In the genomic region with DNA sequence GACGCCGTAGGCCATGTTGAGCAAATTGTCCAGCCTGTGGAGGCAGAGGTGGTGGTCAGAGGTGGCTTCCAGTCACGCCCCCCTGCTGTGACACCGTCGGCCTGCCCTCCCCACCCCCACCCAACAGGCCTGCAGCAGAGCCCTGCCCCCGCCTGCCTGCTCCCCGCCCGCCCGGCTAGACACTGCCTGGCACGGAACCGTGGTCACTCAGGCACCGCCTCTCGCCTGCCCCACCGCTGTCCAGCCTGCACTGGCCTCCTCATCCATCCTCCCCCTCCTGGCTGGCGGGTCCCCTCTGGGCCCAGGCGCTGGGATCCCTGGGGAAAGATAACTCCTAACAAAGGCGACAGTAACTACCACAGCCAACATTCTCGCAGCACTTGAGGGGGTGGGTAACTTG, we compare ENCODE assay signal across 29 cellular contexts. TPM values are rescaled to one million over a fixed set of nuclear protein-coding genes. Genes with fewer than 3 reads are reported as not detected.
DNase-seq lines count a peak whose midpoint lies in the region; ATAC-seq, FAIRE-seq and TF ChIP-seq lines count a peak whose summit lies in the region.
"Had no signal": no experiment of that assay in that cellular context is flagged by ENCODE, and none has a peak within 500 bp of the region (broad histone marks: within the 10 kb centered on the region; RNA-seq: fewer than 3 reads in every experiment).

No MANE protein-coding gene starts in this region.

- H4K5ac ChIP-seq in H1 (ENCODE audit: insufficient read length, low read depth, low read length) = peak overlapping the region; percentile 25

- no peak for FAIRE-seq in H1 (lab: Jason Lieb, UNC)
- FAIRE-seq: colon, urothelium cell line had no signal

- no peak for TF ChIP-seq EP300 in SK-N-SH (IDR thresholded peaks at IDR 0.05; ENCODE audit: borderline replicate concordance in 1 of 2, low read depth in 1 of 2, low read length in 1 of 2)
- no peak for TF ChIP-seq EP300 in H1 (IDR thresholded peaks at IDR 0.05; ENCODE audit: borderline replicate concordance in 1 of 2, low read depth in 2 of 2, low read length in 2 of 2)

- ATAC-seq in SK-N-SH treated with all-trans-retinoic acid at 6 μM for 48 hours = no peak
- ATAC-seq: activated CD8-positive, alpha-beta memory T cell treated with anti-CD3 and anti-CD28 coated beads, Interleukin-2, amount 10 ng/mL, durations not matched to agents 7 days and 5 days; activated naive CD4-positive, alpha-beta T cell treated with anti-CD3 and anti-CD28 coated beads, Interleukin-2, amount 50 U/mL, for 72 hours; PC-3; psoas muscle had no signal

- H3K27me3 ChIP-seq in SK-N-SH (ENCODE audit: insufficient read depth) (no peaks in the 10 kb centered on the region), H1 (replicated peaks in 1 of 4; ENCODE audit: control insufficient read depth in 3 of 4, extremely low read depth in 1 of 4, insufficient read depth in 3 of 4, low read length in 3 of 4) (no peaks in the 10 kb centered on the region)
- H3K27me3 ChIP-seq: BE2C had no signal

- no peak overlapping the region for H2AFZ ChIP-seq in SK-N-SH (ENCODE audit: low read depth)
- H2AFZ ChIP-seq in H1 (ENCODE audit: low read length) = no peak overlapping the region

- H3K9me3 ChIP-seq in SK-N-SH (no peaks in the 10 kb centered on the region), H1 (ENCODE audit: insufficient read depth in 2 of 2, low read depth in 1 of 2, low read length in 1 of 2) (no peaks in the 10 kb centered on the region)
- H3K9me3 ChIP-seq: BE2C, psoas muscle, stomach had no signal

- no peaks in the 10 kb centered on the region for H3K79me2 ChIP-seq in SK-N-SH (ENCODE audit: insufficient read depth)
- no peaks in the 10 kb centered on the region for H3K79me2 ChIP-seq in H1 (ENCODE audit: control insufficient read depth in 1 of 2, insufficient read depth in 2 of 2, low read length in 2 of 2)

- no peak overlapping the region for H2BK120ac ChIP-seq in H1 (replicated peaks; ENCODE audit: low read depth, low read length)

- no peak for TF ChIP-seq CTCF in SK-N-SH (IDR thresholded peaks at IDR 0.05)
- TF ChIP-seq CTCF in H1 (IDR thresholded peaks at IDR 0.05; ENCODE audit: control extremely low read depth in 1 of 3, insufficient read depth in 1 of 3, low read depth in 1 of 3, low read length in 3 of 3) = no peak

- H3K4me2 ChIP-seq in SK-N-SH (no peak overlapping the region), H1 (ENCODE audit: insufficient read depth in 1 of 2, low read depth in 2 of 2, low read length in 2 of 2) (no peak overlapping the region)
- H3K4me2 ChIP-seq: smooth muscle cell had no signal

- TF ChIP-seq POLR2A in H1 (IDR thresholded peaks at IDR 0.05; ENCODE audit: control extremely low read depth in 1 of 2, low read depth in 2 of 2, low read length in 2 of 2) = no peak

- no peaks in the 10 kb centered on the region for H3K79me1 ChIP-seq in H1 (ENCODE audit: low read depth, low read length)

- H4K91ac ChIP-seq in H1 (replicated peaks; ENCODE audit: insufficient read length, low read length) = no peak overlapping the region

- H3K18ac ChIP-seq in H1 (ENCODE audit: extremely low read depth, low read length) = no peak overlapping the region; the same call in 1 of the 2 replicates

- no peak overlapping the region for H2BK15ac ChIP-seq in H1 (ENCODE audit: low read length)

- no peaks in the 10 kb centered on the region for H3K36me3 ChIP-seq in SK-N-SH (replicated peaks in 1 of 2; ENCODE audit: control insufficient read depth in 1 of 2, insufficient read depth in 2 of 2, low read length in 1 of 2)
- no peaks in the 10 kb centered on the region for H3K36me3 ChIP-seq in H1 (ENCODE audit: control insufficient read depth in 2 of 4, insufficient read depth in 4 of 4, low read length in 3 of 4)
- H3K36me3 ChIP-seq: stomach had no signal

- no peaks in the 10 kb centered on the region for H3K9me2 ChIP-seq in SK-N-SH

- no peak for TF ChIP-seq RAD21 in SK-N-SH (IDR thresholded peaks at IDR 0.05; ENCODE audit: low read length)
- TF ChIP-seq RAD21 in H1 (IDR thresholded peaks at IDR 0.05 in 1 of 2, conservative IDR thresholded peaks at IDR 0.05 in 1 of 2; ENCODE audit: low read depth in 2 of 2, low read length in 2 of 2) = no peak

- H3K4me3 ChIP-seq in SK-N-SH (ENCODE audit: low read depth in 2 of 2, low read length in 1 of 2) = no peak overlapping the region
- no peak overlapping the region for H3K4me3 ChIP-seq in H1 (ENCODE audit: extremely low read depth in 1 of 4, insufficient read depth in 2 of 4, low read depth in 3 of 4, low read length in 4 of 4)
- H3K4me3 ChIP-seq: psoas muscle, smooth muscle cell, stomach had no signal

- no peak overlapping the region for H2BK12ac ChIP-seq in H1 (ENCODE audit: low read depth, low read length)

- H3K14ac ChIP-seq in H1 (ENCODE audit: insufficient read length) = no peak overlapping the region

- no peak overlapping the region for H2AK5ac ChIP-seq in H1 (ENCODE audit: low read depth, low read length)

- H3K23me2 ChIP-seq in H1 (ENCODE audit: low read depth, low read length) = no peaks in the 10 kb centered on the region; the same call in 1 of the 2 replicates

- no peak overlapping the region for H3K56ac ChIP-seq in H1 (replicated peaks; ENCODE audit: insufficient read length, low read depth, low read length)

- H3K23ac ChIP-seq in H1 (ENCODE audit: insufficient read length) = no peak overlapping the region

- 74% methylated on average over 9 of the region's 18 CpGs for WGBS in SK-N-SH (ENCODE audit: low lambda C conversion rate)
- WGBS in H1 (ENCODE audit: extremely low coverage in 1 of 2, insufficient coverage in 1 of 2, insufficient read length in 1 of 2, insufficient replicate concordance in 2 of 2, low coverage in 1 of 2, low lambda C conversion rate in 2 of 2, missing lambda C conversion rate in 1 of 2), 2 experiments = 77% methylated on average over 3 of the region's 18 CpGs; no CpG with 5 or more reads in 1 of the 2 experiments

- DNase-seq in SK-N-SH = peak; percentile 45
- no peak for DNase-seq in H1 (ENCODE audit: low read depth in 1 of 2, low spot score in 2 of 2)
- DNase-seq in medulla oblongata (ENCODE audit: extremely low spot score) = peak; percentile 88
- DNase-seq in glomerular visceral epithelial cell (ENCODE audit: extremely low spot score) = no peak
- DNase-seq in stimulated activated CD4-positive, alpha-beta T cell treated with anti-CD3 and anti-CD28 coated beads, Interleukin-12 subunit alpha, Interleukin-12 subunit beta, amount 100 ng/mL, for 4 hours = no peak
- DNase-seq in AG20443 (ENCODE audit: low spot score) = no peak
- DNase-seq: activated CD4-positive, alpha-beta T cell treated with anti-CD3 and anti-CD28 coated beads for 48 hours; activated CD8-positive, alpha-beta memory T cell treated with anti-CD3 and anti-CD28 coated beads, Interleukin-2, amount 10 ng/mL, durations not matched to agents 7 days and 5 days; BE2C; Karpas-422; kidney glomerular epithelial cell; mesendoderm; NCI-H1048; NCI-H2029 treated with DMSO at 0.1 percent for 48 hours; NCI-H345; PC-3; psoas muscle; stimulated activated CD4-positive, alpha-beta T cell treated with anti-CD3 and anti-CD28 coated beads, Interleukin-4, amount 100 ng/mL, for 24 hours; stomach had no signal

- H4K8ac ChIP-seq in H1 (ENCODE audit: extremely low read depth, insufficient read depth, low read length) = no peak overlapping the region

- POLR2A ChIA-PET in SK-N-SH (lab: Yijun Ruan, JAX) = interaction anchor here (1.2 kb wide), 1 partner anchor 16 kb away, joined by 3 read pairs; no protein-coding TSS in a partner anchor
- POLR2A ChIA-PET in H1 (lab: Charles Lee; ENCODE audit: partially characterized antibody) = interaction anchor here (0.8 to 3.4 kb wide), 4 partner anchors 24 to 190 kb away, joined by 3 to 20 read pairs (median 3); a partner anchor contains a TSS

- H3F3A ChIP-seq in SK-N-SH (replicated peaks; ENCODE audit: insufficient read depth) = no peaks in the 10 kb centered on the region

- no peak overlapping the region; the same call in 1 of the 2 replicates for H2BK5ac ChIP-seq in H1 (ENCODE audit: low read depth, low read length)

- no peak overlapping the region for H3K4ac ChIP-seq in H1 (replicated peaks; ENCODE audit: insufficient read length, low read depth, low read length)

- H2BK20ac ChIP-seq in H1 (ENCODE audit: low read length) = no peak overlapping the region

- H3K9ac ChIP-seq in SK-N-SH (no peak overlapping the region), H1 (replicated peaks in 1 of 4; ENCODE audit: extremely low read depth in 1 of 4, low read depth in 3 of 4, low read length in 3 of 4) (no peak overlapping the region)

- CTCF ChIA-PET in SK-N-SH (lab: Yijun Ruan, JAX) = interaction anchor here (1.5 to 3.6 kb wide), 5 partner anchors 9 to 74 kb away, joined by 5 to 22 read pairs (median 6); a partner anchor contains a TSS
- CTCF ChIA-PET in H1 (lab: Charles Lee; ENCODE audit: partially characterized antibody) = interaction anchor here (0.7 to 3.4 kb wide), 6 partner anchors 10 to 147 kb away, joined by 3 to 17 read pairs (median 4); no protein-coding TSS in a partner anchor

- H3K27ac ChIP-seq in SK-N-SH (ENCODE audit: low read depth in 2 of 2, low read length in 1 of 2) (no peak overlapping the region), H1 (ENCODE audit: low read depth, low read length) (no peak overlapping the region), temporal lobe (ENCODE audit: low read depth, low read length) (peak overlapping the region; percentile 95)
- H3K27ac ChIP-seq: 22Rv1, psoas muscle, stomach had no signal

- H3K4me1 ChIP-seq in SK-N-SH (ENCODE audit: control insufficient read depth in 1 of 2, insufficient read depth in 2 of 2, low read depth in 1 of 2, low read length in 1 of 2) (no peaks in the 10 kb centered on the region), H1 (replicated peaks in 1 of 4; ENCODE audit: control insufficient read depth in 3 of 4, insufficient read depth in 4 of 4, low read length in 3 of 4) (peaks cover 0 to 14% (median 2%) of the 10 kb centered on the region in 4 experiments; a peak in 5 of 7 replicates)
- H3K4me1 ChIP-seq: BE2C, psoas muscle had no signal

- no peaks in the 10 kb centered on the region for H4K20me1 ChIP-seq in SK-N-SH (ENCODE audit: insufficient read depth)
- no peaks in the 10 kb centered on the region for H4K20me1 ChIP-seq in H1 (replicated peaks in 1 of 2; ENCODE audit: control insufficient read depth in 1 of 2, insufficient read depth in 2 of 2, low read length in 2 of 2)

RNA-seq across cellular contexts. Expression of a gene that starts 21.7 kb away (rescaled TPM):
- polyA plus RNA-seq in SK-N-SH (2012; rRNA removed) (198 and 502 TPM in 2 replicates), H1 (2011; rRNA removed) (97.2 and 267 TPM in 2 replicates)
- polyA plus RNA-seq in SK-N-SH (2012; cell fraction: cytosol; rRNA removed) = 245 and 294 TPM in 2 replicates
- polyA plus RNA-seq in SK-N-SH (2012; cell fraction: nucleus; rRNA removed) = 658 and 734 TPM in 2 replicates
- total RNA-seq in H1 (2021; fragmentation: NEBNext Ultra II Directional; extraction: Animal tissue kit (Norgen Biotek cat#: 25700)) = 337 and 341 TPM in 2 replicates
- 109 TPM for polyA plus RNA-seq in H1 (2011; cell fraction: cytosol; rRNA removed)
- 496 TPM for polyA plus RNA-seq in H1 (2011; cell fraction: nucleus; rRNA removed)
- 197 to 438 TPM (median 349 TPM) in 4 replicates for polyA plus RNA-seq in H1 (2012, experiment 1 of 2)
- 305 TPM for polyA plus RNA-seq in H1 (2012, experiment 2 of 2)
- polyA plus RNA-seq in H1 (2013, experiment 1 of 2) = 349 TPM
- polyA plus RNA-seq in H1 (2013, experiment 2 of 2) = 317 TPM
- polyA minus RNA-seq in H1 (2011; rRNA and poly(A)+ RNA removed) = 114 and 172 TPM in 2 replicates
- polyA minus RNA-seq in H1 (2011; cell fraction: cytosol; rRNA and poly(A)+ RNA removed) = 276 TPM
- polyA minus RNA-seq in H1 (2011; cell fraction: nucleus; rRNA and poly(A)+ RNA removed) = 164 TPM
- 47.5 TPM for total RNA-seq in temporal lobe

RNA-seq across cellular contexts. Expression of a gene that starts 22.2 kb away (rescaled TPM):
- 3.2 and 4.2 TPM in 2 replicates for polyA plus RNA-seq in SK-N-SH (2012; rRNA removed)
- 2.1 and 2.3 TPM in 2 replicates for polyA plus RNA-seq in SK-N-SH (2012; cell fraction: cytosol; rRNA removed)
- polyA plus RNA-seq in SK-N-SH (2012; cell fraction: nucleus; rRNA removed) = 6.9 and 7.8 TPM in 2 replicates
- 1.6 and 2.2 TPM in 2 replicates for total RNA-seq in H1 (2021; fragmentation: NEBNext Ultra II Directional; extraction: Animal tissue kit (Norgen Biotek cat#: 25700))
- polyA plus RNA-seq in H1 (2011; rRNA removed) = 2.1 and 4.4 TPM in 2 replicates
- polyA plus RNA-seq in H1 (2011; cell fraction: cytosol; rRNA removed) = 3.0 TPM
- polyA plus RNA-seq in H1 (2011; cell fraction: nucleus; rRNA removed) = 2.9 TPM
- polyA plus RNA-seq in H1 (2012, experiment 1 of 2) = 2.2 to 3.8 TPM (median 3.1 TPM) in 4 replicates
- 2.0 TPM for polyA plus RNA-seq in H1 (2012, experiment 2 of 2)
- polyA plus RNA-seq in H1 (2013, experiment 1 of 2) = 4.0 TPM
- polyA plus RNA-seq in H1 (2013, experiment 2 of 2) = 4.2 TPM
- polyA minus RNA-seq in H1 (2011; rRNA and poly(A)+ RNA removed) = 0.24 and 0.25 TPM in 2 replicates
- 0.95 TPM for polyA minus RNA-seq in H1 (2011; cell fraction: cytosol; rRNA and poly(A)+ RNA removed)
- 0.30 TPM for polyA minus RNA-seq in H1 (2011; cell fraction: nucleus; rRNA and poly(A)+ RNA removed)
- total RNA-seq in temporal lobe = 0.49 TPM
- total RNA-seq: HT-29; smooth muscle cell; stomach; T-helper 1 cell treated with Interleukin-12 subunit alpha and Interleukin-12 subunit beta and Interleukin-4 antibody, amounts not matched to agents 30 ng/mL and 1 ng/mL, for 36 hours had no signal

RNA-seq across cellular contexts. Expression of a gene that starts 23.7 kb away (rescaled TPM):
- polyA plus RNA-seq in SK-N-SH (2012; rRNA removed) = 0.48 and 0.68 TPM in 2 replicates
- polyA plus RNA-seq in SK-N-SH (2012; cell fraction: cytosol; rRNA removed) = 0.67 and 1.5 TPM in 2 replicates
- polyA plus RNA-seq in SK-N-SH (2012; cell fraction: nucleus; rRNA removed) = 1.0 and 1.6 TPM in 2 replicates
- 1.0 and 2.0 TPM in 2 replicates for total RNA-seq in H1 (2021; fragmentation: NEBNext Ultra II Directional; extraction: Animal tissue kit (Norgen Biotek cat#: 25700))
- 0.80 and 1.2 TPM in 2 replicates for polyA plus RNA-seq in H1 (2011; rRNA removed)
- polyA plus RNA-seq in H1 (2011; cell fraction: cytosol; rRNA removed) = 0.94 TPM
- polyA plus RNA-seq in H1 (2011; cell fraction: nucleus; rRNA removed) = 3.3 TPM
- polyA plus RNA-seq in H1 (2012, experiment 1 of 2) = 0.94 to 1.4 TPM (median 1.1 TPM) in 4 replicates
- 0.38 TPM for polyA plus RNA-seq in H1 (2012, experiment 2 of 2)
- polyA plus RNA-seq in H1 (2013, experiment 1 of 2) = 1.3 TPM
- polyA plus RNA-seq in H1 (2013, experiment 2 of 2) = 0.83 TPM
- 1.4 and 1.6 TPM in 2 replicates for polyA minus RNA-seq in H1 (2011; rRNA and poly(A)+ RNA removed)
- not detected for polyA minus RNA-seq in H1 (2011; cell fraction: cytosol; rRNA and poly(A)+ RNA removed)
- 2.8 TPM for polyA minus RNA-seq in H1 (2011; cell fraction: nucleus; rRNA and poly(A)+ RNA removed)
- 132 TPM for total RNA-seq in temporal lobe
- total RNA-seq: activated CD8-positive, alpha-beta memory T cell treated with anti-CD3 and anti-CD28 coated beads, Interleukin-2, amount 10 ng/mL, durations not matched to agents 7 days and 5 days; activated naive CD4-positive, alpha-beta T cell treated with anti-CD3 and anti-CD28 coated beads, Interleukin-2, amount 50 U/mL, for 72 hours; HT-29; PC-3; psoas muscle; smooth muscle cell; T-helper 1 cell treated with Interleukin-12 subunit alpha and Interleukin-12 subunit beta and Interleukin-4 antibody, amounts not matched to agents 30 ng/mL and 1 ng/mL, for 36 hours had no signal
- polyA plus RNA-seq: smooth muscle cell had no signal

RNA-seq across cellular contexts. Expression of a gene that starts 38.0 kb away (rescaled TPM):
- polyA plus RNA-seq in SK-N-SH (2012; rRNA removed) (13.3 and 13.5 TPM in 2 replicates), H1 (2011; rRNA removed) (36.9 and 78.7 TPM in 2 replicates)
- 2.1 and 2.9 TPM in 2 replicates for polyA plus RNA-seq in SK-N-SH (2012; cell fraction: cytosol; rRNA removed)
- 140 and 202 TPM in 2 replicates for polyA plus RNA-seq in SK-N-SH (2012; cell fraction: nucleus; rRNA removed)
- 40.9 and 47.8 TPM in 2 replicates for total RNA-seq in H1 (2021; fragmentation: NEBNext Ultra II Directional; extraction: Animal tissue kit (Norgen Biotek cat#: 25700))
- polyA plus RNA-seq in H1 (2011; cell fraction: cytosol; rRNA removed) = 38.6 TPM
- 197 TPM for polyA plus RNA-seq in H1 (2011; cell fraction: nucleus; rRNA removed)
- polyA plus RNA-seq in H1 (2012, experiment 1 of 2) = 64.9 to 73.8 TPM (median 68.2 TPM) in 4 replicates
- polyA plus RNA-seq in H1 (2012, experiment 2 of 2) = 31.6 TPM
- 47.6 TPM for polyA plus RNA-seq in H1 (2013, experiment 1 of 2)
- polyA plus RNA-seq in H1 (2013, experiment 2 of 2) = 46.6 TPM
- 11.1 and 14.8 TPM in 2 replicates for polyA minus RNA-seq in H1 (2011; rRNA and poly(A)+ RNA removed)
- polyA minus RNA-seq in H1 (2011; cell fraction: cytosol; rRNA and poly(A)+ RNA removed) = 29.8 TPM
- 57.1 TPM for polyA minus RNA-seq in H1 (2011; cell fraction: nucleus; rRNA and poly(A)+ RNA removed)
- total RNA-seq in temporal lobe = 0.25 TPM
- total RNA-seq: activated CD8-positive, alpha-beta memory T cell treated with anti-CD3 and anti-CD28 coated beads, Interleukin-2, amount 10 ng/mL, durations not matched to agents 7 days and 5 days; activated naive CD4-positive, alpha-beta T cell treated with anti-CD3 and anti-CD28 coated beads, Interleukin-2, amount 50 U/mL, for 72 hours; T-helper 1 cell treated with Interleukin-12 subunit alpha and Interleukin-12 subunit beta and Interleukin-4 antibody, amounts not matched to agents 30 ng/mL and 1 ng/mL, for 36 hours had no signal
- polyA plus RNA-seq: neural cell had no signal

RNA-seq across cellular contexts. Expression of a gene that starts 48.5 kb away (rescaled TPM):
- polyA plus RNA-seq in SK-N-SH (2012; rRNA removed) (14.5 and 14.7 TPM in 2 replicates), H1 (2011; rRNA removed) (7.0 and 13.0 TPM in 2 replicates)
- polyA plus RNA-seq in SK-N-SH (2012; cell fraction: cytosol; rRNA removed) = 7.2 and 10.5 TPM in 2 replicates
- 41.9 and 44.2 TPM in 2 replicates for polyA plus RNA-seq in SK-N-SH (2012; cell fraction: nucleus; rRNA removed)
- 7.9 and 9.5 TPM in 2 replicates for total RNA-seq in H1 (2021; fragmentation: NEBNext Ultra II Directional; extraction: Animal tissue kit (Norgen Biotek cat#: 25700))
- 12.0 TPM for polyA plus RNA-seq in H1 (2011; cell fraction: cytosol; rRNA removed)
- 20.5 TPM for polyA plus RNA-seq in H1 (2011; cell fraction: nucleus; rRNA removed)
- polyA plus RNA-seq in H1 (2012, experiment 1 of 2) = 3.0 to 11.6 TPM (median 10.3 TPM) in 4 replicates
- 8.4 TPM for polyA plus RNA-seq in H1 (2012, experiment 2 of 2)
- polyA plus RNA-seq in H1 (2013, experiment 1 of 2) = 6.5 TPM
- polyA plus RNA-seq in H1 (2013, experiment 2 of 2) = 4.8 TPM
- polyA minus RNA-seq in H1 (2011; rRNA and poly(A)+ RNA removed) = 4.1 and 6.9 TPM in 2 replicates
- polyA minus RNA-seq in H1 (2011; cell fraction: cytosol; rRNA and poly(A)+ RNA removed) = 4.0 TPM
- polyA minus RNA-seq in H1 (2011; cell fraction: nucleus; rRNA and poly(A)+ RNA removed) = 9.4 TPM
- total RNA-seq in temporal lobe = 9.3 TPM

Comparison
In these comparisons a context has a peak if more than half of its experiments do, and no peak if none do; other contexts are left out.
1. DNase-seq: peak in SK-N-SH (single experiment) and medulla oblongata (single experiment); none in H1 (0 of 2), glomerular visceral epithelial cell (single experiment), stimulated activated CD4-positive, alpha-beta T cell treated with anti-CD3 and anti-CD28 coated beads, Interleukin-12 subunit alpha, Interleukin-12 subunit beta, amount 100 ng/mL, for 4 hours (single experiment) and AG20443 (single experiment).
2. RNA of a gene that starts 23.7 kb away (total RNA-seq): 132 TPM in temporal lobe (single experiment); 1.0 to 2.0 TPM in H1; every median in the first group is over 10 times any median in the second.